11 cellular contexts compared by ENCODE assay signal in genomic region chr3:5021571-5022092, GRCh38. TPM values are rescaled to one million over a fixed set of nuclear protein-coding genes. Genes with fewer than 3 reads are reported as not detected.
DNase-seq lines count a peak whose midpoint lies in the region; ATAC-seq and TF ChIP-seq lines count a peak whose summit lies in the region.
"Had no signal": no experiment of that assay in that cellular context is flagged by ENCODE, and none has a peak within 500 bp of the region (broad histone marks: within the 10 kb centered on the region; RNA-seq: fewer than 3 reads in every experiment).

No MANE protein-coding gene starts in this region.

- H3K4me3 ChIP-seq in esophagus (ENCODE audit: low read depth in 1 of 2, low read length in 2 of 2) (no peak overlapping the region), spleen (no peak overlapping the region), right cardiac atrium (ENCODE audit: low read length) (no peak overlapping the region)

- no peaks in the 10 kb centered on the region for H3K9me3 ChIP-seq in esophagus (ENCODE audit: control insufficient read depth in 2 of 2, insufficient read depth in 1 of 2, low read depth in 1 of 2, low read length in 1 of 2)
- no peaks in the 10 kb centered on the region for H3K9me3 ChIP-seq in spleen
- no peaks in the 10 kb centered on the region for H3K9me3 ChIP-seq in right cardiac atrium (ENCODE audit: control insufficient read depth, low read length)

- DNase-seq in activated CD4-positive, CD25-positive, alpha-beta regulatory T cell (lab: John Stamatoyannopoulos, UW), result no peak
- DNase-seq in SW 1271 (lab: John Stamatoyannopoulos, UW) (peak; percentile 13 to 74), spleen (peak; percentile 36), right cardiac atrium (no peak), DMS79 treated with DMSO at 0.1 percent for 48 hours (lab: John Stamatoyannopoulos, UW) (no peak)
- DNase-seq: ACHN; naive thymus-derived CD4-positive, alpha-beta T cell; NCI-H2171 had no signal

- intact Hi-C loops in spleen (cut with DNase I; ENCODE audit: low total_unique reads), result loop anchor here (10.0 kb wide), 1 partner anchor 307 kb away; no protein-coding TSS in a partner anchor
- intact Hi-C loops in right cardiac atrium (cut with DNase I), result loop anchor here in 3 of 4 donors (5.0 to 10.0 kb wide), 4 partner anchors 34 to 307 kb away; no protein-coding TSS in a partner anchor

- H3K27me3 ChIP-seq in esophagus (ENCODE audit: control insufficient read depth in 1 of 2, insufficient read depth in 2 of 2, low read length in 2 of 2) (no peaks in the 10 kb centered on the region), spleen (replicated peaks in 1 of 7) (no peaks in the 10 kb centered on the region), right cardiac atrium (ENCODE audit: control insufficient read depth, insufficient read depth) (no peaks in the 10 kb centered on the region)

- peak overlapping the region; percentile 92 to 93 for H3K27ac ChIP-seq in esophagus (ENCODE audit: low read depth in 2 of 2, low read length in 1 of 2)
- no peak overlapping the region for H3K27ac ChIP-seq in spleen
- no peak overlapping the region for H3K27ac ChIP-seq in right cardiac atrium (ENCODE audit: low read length)

- H3K4me1 ChIP-seq in esophagus (ENCODE audit: control insufficient read depth in 2 of 2, insufficient read depth in 2 of 2, low read length in 1 of 2), result peaks cover 0 to 13% of the 10 kb centered on the region in 2 donors
- H3K4me1 ChIP-seq in spleen, result peaks cover 3 to 45% (median 26%) of the 10 kb centered on the region in 6 donors
- peaks cover 4% of the 10 kb centered on the region for H3K4me1 ChIP-seq in right cardiac atrium (ENCODE audit: control insufficient read depth, insufficient read depth, low read length)

- ATAC-seq in activated CD4-positive, CD25-positive, alpha-beta regulatory T cell treated with anti-CD3 and anti-CD28 coated beads, Interleukin-2, amount 50 U/mL, for 24 hours, result peak; percentile 36 to 51
- no peak for ATAC-seq in HG02973 (IDR thresholded peaks at IDR 0.05; ENCODE audit: unreplicated experiment)
- no peak for ATAC-seq in right cardiac atrium
- ATAC-seq: naive thymus-derived CD4-positive, alpha-beta T cell had no signal

- WGBS in esophagus, 2 donors, result 64 to 70% methylated on average over 8 of the region's 8 CpGs
- WGBS in spleen, 5 donors, result 78 to 94% (median 87%) methylated on average over 8 of the region's 8 CpGs
- WGBS in right cardiac atrium, result 94% methylated on average over 8 of the region's 8 CpGs

- TF ChIP-seq CTCF in spleen (IDR thresholded peaks at IDR 0.05 in 8 of 11, conservative IDR thresholded peaks at IDR 0.05 in 3 of 11), result no peak

- no peak for TF ChIP-seq POLR2A in spleen (IDR thresholded peaks at IDR 0.05)

- H3K36me3 ChIP-seq in esophagus (ENCODE audit: control insufficient read depth in 2 of 2, insufficient read depth in 2 of 2, low read length in 1 of 2) (no peaks in the 10 kb centered on the region), spleen (no peaks in the 10 kb centered on the region)

RNA-seq across cellular contexts. Expression of gene BHLHE40, which starts 42.4 kb away (rescaled TPM):
- polyA plus RNA-seq in esophagus, result 100 to 1,000 TPM in 1 of 2 donors, 10 to 100 TPM in 1; 84.0 to 185 TPM
- total RNA-seq in spleen, result 100 to 1,000 TPM in 1 of 7 donors, 10 to 100 TPM in 6; 22.9 to 108 (median 40.3) TPM
- 10 to 100 TPM; 11.8 to 15.6 (median 12.7) TPM for polyA plus RNA-seq in spleen
- 10 to 100 TPM; 33.6 to 65.9 (median 39.2) TPM for total RNA-seq in right cardiac atrium
- 22.9 TPM for polyA plus RNA-seq in right cardiac atrium

Comparison
In these comparisons a context has a peak if more than half of its experiments do, and no peak if none do; other contexts are left out.
1. ATAC-seq: peak in activated CD4-positive, CD25-positive, alpha-beta regulatory T cell treated with anti-CD3 and anti-CD28 coated beads, Interleukin-2, amount 50 U/mL, for 24 hours (2 of 2); none in HG02973 (single experiment) and right cardiac atrium (0 of 2).
2. DNase-seq: peak in SW 1271 (2 of 2) and spleen (single experiment); none in activated CD4-positive, CD25-positive, alpha-beta regulatory T cell (0 of 4), right cardiac atrium (0 of 3) and DMS79 treated with DMSO at 0.1 percent for 48 hours (single experiment).
3. H3K27ac ChIP-seq: peak in esophagus (2 of 2); none in spleen (0 of 8) and right cardiac atrium (single experiment).